ENCODE assay signal across 8 cellular contexts in genomic region chr11:63937713-63938480, GRCh38. TPM values are rescaled to one million over a fixed set of nuclear protein-coding genes. Genes with fewer than 3 reads are reported as not detected.
DNase-seq lines count a peak whose midpoint lies in the region; FAIRE-seq and TF ChIP-seq lines count a peak whose summit lies in the region.

No MANE protein-coding gene starts in this region.

- H3K79me2 ChIP-seq in mesendoderm (ENCODE audit: control insufficient read depth, insufficient read depth, low read length) = peaks cover 20% of the 10 kb centered on the region

- no peak overlapping the region for H3K18ac ChIP-seq in mesendoderm (ENCODE audit: low read length)

- H3K9me3 ChIP-seq in HAP-1 = no peaks in the 10 kb centered on the region

- no peak overlapping the region for H4K5ac ChIP-seq in mesendoderm (ENCODE audit: low read length)

- no peak overlapping the region for H3K4ac ChIP-seq in mesendoderm (ENCODE audit: low read depth, low read length)

- no peak overlapping the region for H4K8ac ChIP-seq in mesendoderm (ENCODE audit: low read depth, low read length)

- in situ Hi-C loops in HAP-1 (cut with MboI; ENCODE audit: low sequenced_read_pairs) = no loop called here

- DNase-seq in NCI-H2227 (lab: John Stamatoyannopoulos, UW; ENCODE audit: unreplicated experiment) = peak; percentile 67
- DNase-seq in NCI-H2227 treated with DMSO at 0.1 percent for 48 hours (lab: John Stamatoyannopoulos, UW) = no peak
- DNase-seq in HAP-1 (ENCODE audit: low spot score in 2 of 2) = peak in 1 of 2 experiments; percentile 52
- peak; percentile 70 for DNase-seq in NCI-H2171 treated with DMSO at 0.1 percent for 48 hours (lab: John Stamatoyannopoulos, UW)
- no peak for DNase-seq in cardiac fibroblast (ENCODE audit: low read depth in 2 of 2)
- DNase-seq in mesendoderm = peak; percentile 56
- DNase-seq in D721Med (ENCODE audit: insufficient read length, low spot score) = no peak
- DNase-seq in kidney tubule cell (ENCODE audit: low spot score) = no peak

- H3K4me1 ChIP-seq in HAP-1 (peaks cover 3% of the 10 kb centered on the region; the same call in 1 of the 2 replicates), mesendoderm (ENCODE audit: control insufficient read depth, low read depth, low read length) (no peaks in the 10 kb centered on the region)

- peak overlapping the region; percentile 89 for H3K9ac ChIP-seq in mesendoderm (ENCODE audit: low read length)

- H3K23ac ChIP-seq in mesendoderm (ENCODE audit: low read length) = peak overlapping the region; percentile 89

- H3K36me3 ChIP-seq in HAP-1 (replicated peaks) (0 out of 2 replicates have a peak, but pooled peaks cover 6% of the 10 kb centered on the region), mesendoderm (ENCODE audit: control insufficient read depth, insufficient read depth, low read length) (no peaks in the 10 kb centered on the region)

- H3K4me3 ChIP-seq in HAP-1 (peak overlapping the region; percentile 79), cardiac fibroblast (replicated peaks in 1 of 2; ENCODE audit: low read depth in 2 of 2, low read length in 2 of 2) (peak overlapping the region; percentile 42 to 94), mesendoderm (ENCODE audit: low read length) (peak overlapping the region; percentile 76)

- no peak overlapping the region for H2BK120ac ChIP-seq in mesendoderm (ENCODE audit: low read depth, low read length)

- peak overlapping the region; percentile 100 for H3K4me2 ChIP-seq in mesendoderm (ENCODE audit: low read length)

- H3K27me3 ChIP-seq in HAP-1 (ENCODE audit: low read depth) (no peaks in the 10 kb centered on the region), mesendoderm (ENCODE audit: insufficient read depth, low read length, poor library complexity) (no peaks in the 10 kb centered on the region)

- WGBS in mesendoderm (ENCODE audit: extremely low coverage, insufficient coverage, low lambda C conversion rate) = no CpG with 5 or more reads among the region's 30 CpGs

- H2AK5ac ChIP-seq in mesendoderm (ENCODE audit: low read length) = peak overlapping the region; percentile 51

- peak overlapping the region; percentile 98 for H3K56ac ChIP-seq in mesendoderm (ENCODE audit: low read length)

- peak overlapping the region; percentile 76 for H2BK5ac ChIP-seq in mesendoderm (ENCODE audit: low read length)

- H3K79me1 ChIP-seq in mesendoderm (ENCODE audit: low read length) = peaks cover 16% of the 10 kb centered on the region

- peak overlapping the region; percentile 56 for H3K27ac ChIP-seq in mesendoderm (ENCODE audit: low read depth, low read length)

- no peak for FAIRE-seq in D721Med (lab: Jason Lieb, UNC)

- H2BK15ac ChIP-seq in mesendoderm (replicated peaks; ENCODE audit: low read depth) = no peak overlapping the region

- TF ChIP-seq CTCF in cardiac fibroblast (IDR thresholded peaks at IDR 0.05; ENCODE audit: low read depth, low read length) (no peak), D721Med (IDR thresholded peaks at IDR 0.05; ENCODE audit: insufficient read depth, missing control alignments) (no peak)

RNA-seq across cellular contexts. Expression of gene NAA40, which starts 0.9 kb away (rescaled TPM):
- polyA plus RNA-seq in mesendoderm (2013, experiment 1 of 2) = 20.3 TPM
- 19.6 TPM for polyA plus RNA-seq in mesendoderm (2013, experiment 2 of 2)

RNA-seq across cellular contexts. Expression of gene RCOR2, which starts 20.9 kb away (rescaled TPM):
- polyA plus RNA-seq in mesendoderm (2013, experiment 1 of 2) = 35.7 TPM
- 36.5 TPM for polyA plus RNA-seq in mesendoderm (2013, experiment 2 of 2)

RNA-seq across cellular contexts. Expression of gene COX8A, which starts 36.5 kb away (rescaled TPM):
- 485 TPM for polyA plus RNA-seq in mesendoderm (2013, experiment 1 of 2)
- polyA plus RNA-seq in mesendoderm (2013, experiment 2 of 2) = 460 TPM

RNA-seq across cellular contexts. Expression of gene OTUB1, which starts 48.3 kb away (rescaled TPM):
- polyA plus RNA-seq in mesendoderm (2013, experiment 1 of 2) = 82.6 TPM
- 80.4 TPM for polyA plus RNA-seq in mesendoderm (2013, experiment 2 of 2)

Comparison
In these comparisons a context has a peak if more than half of its experiments do, and no peak if none do; other contexts are left out.
1. DNase-seq: peak in NCI-H2227 (single experiment), NCI-H2171 treated with DMSO at 0.1 percent for 48 hours (single experiment) and mesendoderm (single experiment); none in NCI-H2227 treated with DMSO at 0.1 percent for 48 hours (single experiment), cardiac fibroblast (0 of 2), D721Med (single experiment) and kidney tubule cell (single experiment).
2. Peak in every context shown above with its lines, with median percentiles within 50 percentile points of each other: H3K4me3 ChIP-seq.